15 cellular contexts compared by ENCODE assay signal in genomic region chr9:68305680-68306285, GRCh38. TPM values are rescaled to one million over a fixed set of nuclear protein-coding genes. Genes with fewer than 3 reads are reported as not detected.
"Had no signal": no experiment of that assay in that cellular context is flagged by ENCODE, and none has a peak within 500 bp of the region (broad histone marks: within the 10 kb centered on the region; RNA-seq: fewer than 3 reads in every experiment).

No MANE protein-coding gene starts in this region.

RNA-seq across cellular contexts. Expression of gene FOXD4L3, which starts 3.1 kb away (rescaled TPM):
- total RNA-seq: activated CD4-positive, alpha-beta memory T cell treated with anti-CD3 and anti-CD28 coated beads, Interleukin-2, amount 10 ng/mL, durations not matched to agents 7 days and 5 days; activated CD4-positive, alpha-beta T cell treated with anti-CD3 and anti-CD28 coated beads for 36 hours; activated naive CD8-positive, alpha-beta T cell treated with anti-CD3 and anti-CD28 coated beads, Interleukin-2, amount 10 ng/mL, durations not matched to agents 7 days and 5 days; activated T-helper 2 cell treated with anti-CD3 and anti-CD28 coated beads, Interferon-gamma antibody, Interleukin-2, Interleukin-4, amounts not matched to agents 10 μg/mL and 5 μg/mL and 100 μg/mL, durations not matched to agents 14 hours and 24 hours and 36 hours; astrocyte; body of pancreas; cardiac septum; T-helper 17 cell; T-helper 2 cell treated with Interferon-gamma antibody and Interleukin-4, amounts not matched to agents 100 ng/mL and 5 ng/mL, for 36 hours; WTC11 had no signal
- polyA plus RNA-seq: adipose tissue had no signal

RNA-seq across cellular contexts. Expression of gene PGM5, which starts 50.6 kb away (rescaled TPM):
- total RNA-seq: activated CD4-positive, alpha-beta memory T cell treated with anti-CD3 and anti-CD28 coated beads, Interleukin-2, amount 10 ng/mL, durations not matched to agents 7 days and 5 days; activated CD4-positive, alpha-beta T cell treated with anti-CD3 and anti-CD28 coated beads for 36 hours; activated CD4-positive, alpha-beta T cell treated with anti-CD3 and anti-CD28 coated beads, Interleukin-2, amount 10 ng/mL, durations not matched to agents 7 days and 5 days; activated CD8-positive, alpha-beta memory T cell treated with anti-CD3 and anti-CD28 coated beads, Interleukin-2, amount 10 ng/mL, durations not matched to agents 7 days and 5 days; activated CD8-positive, alpha-beta T cell treated with anti-CD3 and anti-CD28 coated beads, Interleukin-2, amount 10 ng/mL, durations not matched to agents 7 days and 5 days; activated naive CD8-positive, alpha-beta T cell treated with anti-CD3 and anti-CD28 coated beads, Interleukin-2, amount 10 ng/mL, durations not matched to agents 7 days and 5 days; activated T-helper 2 cell treated with anti-CD3 and anti-CD28 coated beads, Interferon-gamma antibody, Interleukin-2, Interleukin-4, amounts not matched to agents 10 μg/mL and 5 μg/mL and 100 μg/mL, durations not matched to agents 14 hours and 24 hours and 36 hours; T-helper 1 cell treated with Interleukin-12 subunit alpha and Interleukin-12 subunit beta and Interleukin-4 antibody, amounts not matched to agents 30 ng/mL and 1 ng/mL, for 36 hours; T-helper 2 cell treated with Interferon-gamma antibody and Interleukin-4, amounts not matched to agents 100 ng/mL and 5 ng/mL, for 36 hours had no signal
